Comparison of ENCODE assay signal across 1 cellular context in genomic region chr3:85481411-85482192, GRCh38.
TF ChIP-seq lines count a peak whose summit lies in the region.

No MANE protein-coding gene starts in this region.

TF ChIP-seq in K562, 482 proteins besides CTCF, POLR2A, EP300 and RAD21 (continued from another document):
- TF ChIP-seq TCF7 (IDR thresholded peaks at IDR 0.05; ENCODE audit: borderline replicate concordance) (no peak), ZNF766 (CRISPR knock-in tag; conservative IDR thresholded peaks at IDR 0.05) (no peak), JUN (IDR thresholded peaks at IDR 0.05; ENCODE audit: borderline replicate concordance, low read depth, low read length) (no peak), JUN (CRISPR knock-in tag; IDR thresholded peaks at IDR 0.05; ENCODE audit: borderline replicate concordance) (no peak), MAFF (IDR thresholded peaks at IDR 0.05; ENCODE audit: low read length) (no peak), ZNF282 (CRISPR knock-in tag; IDR thresholded peaks at IDR 0.05) (no peak)
